21 cellular contexts compared by ENCODE assay signal in genomic region chr15:88949734-88950400, GRCh38. TPM values are rescaled to one million over a fixed set of nuclear protein-coding genes. Genes with fewer than 3 reads are reported as not detected.
A peak's percentile ranks its signal among the peaks of the same experiment; 100 is the strongest.
DNase-seq lines count a peak whose midpoint lies in the region; ATAC-seq and TF ChIP-seq lines count a peak whose summit lies in the region.
"Had no signal": no experiment of that assay in that cellular context is flagged by ENCODE, and none has a peak within 500 bp of the region (broad histone marks: within the 10 kb centered on the region; RNA-seq: fewer than 3 reads in every experiment).

No MANE protein-coding gene starts in this region.

- no peaks in the 10 kb centered on the region for H3K9me3 ChIP-seq in WERI-Rb-1 (ENCODE audit: severe bottlenecking)
- H3K9me3 ChIP-seq: pancreas had no signal

- H3K4me3 Mint-ChIP-seq in neural crest cell, result no peak overlapping the region
- H3K4me3 Mint-ChIP-seq: immature natural killer cell had no signal

- H3K27ac ChIP-seq in WERI-Rb-1, result no peak overlapping the region
- H3K27ac ChIP-seq: pancreas had no signal

- H3K36me3 Mint-ChIP-seq in neural crest cell (ENCODE audit: low read depth), result no peaks in the 10 kb centered on the region
- H3K36me3 Mint-ChIP-seq: immature natural killer cell had no signal

- H3K27me3 Mint-ChIP-seq in neural crest cell (ENCODE audit: low read depth), result no peaks in the 10 kb centered on the region

- ATAC-seq in GM18909 (IDR thresholded peaks at IDR 0.05; ENCODE audit: poor library complexity, unreplicated experiment) (peak; percentile 84), GM21737 (IDR thresholded peaks at IDR 0.05; ENCODE audit: unreplicated experiment) (peak; percentile 67), HG03139 (IDR thresholded peaks at IDR 0.05; ENCODE audit: unreplicated experiment) (peak; percentile 69)
- ATAC-seq: activated CD4-positive, CD25-positive, alpha-beta regulatory T cell treated with anti-CD3 and anti-CD28 coated beads, Interleukin-2, amount 50 U/mL, for 24 hours; pancreas had no signal

- H3K4me3 ChIP-seq in WERI-Rb-1 (ENCODE audit: low read depth, low read length), result no peak overlapping the region
- H3K4me3 ChIP-seq: pancreas had no signal

- DNase-seq in neural crest cell (ENCODE audit: low read depth, low spot score) (no peak), WERI-Rb-1 (no peak), pons (ENCODE audit: low spot score) (no peak), NOMO-1 treated with DMSO at 0.1 percent for 48 hours (lab: John Stamatoyannopoulos, UW; ENCODE audit: unreplicated experiment) (no peak)
- DNase-seq: activated effector memory CD4-positive, alpha-beta T cell treated with Interleukin-2 at 50 U/mL for 16 hours; AML-193; Calu3; central memory CD4-positive, alpha-beta T cell; effector CD4-positive, alpha-beta T cell; GOT3; immature natural killer cell; KBM-7; NCI-H1105; NCI-H2107; NCI-H526; pancreas; stimulated activated CD4-positive, alpha-beta T cell treated with anti-CD3 and anti-CD28 coated beads, Interleukin-4, amount 100 ng/mL, for 1 hour had no signal

- peaks cover 7% of the 10 kb centered on the region for H3K4me1 Mint-ChIP-seq in neural crest cell
- H3K4me1 Mint-ChIP-seq: immature natural killer cell had no signal

- H3K27me3 ChIP-seq in WERI-Rb-1 (ENCODE audit: insufficient read depth, low read depth, severe bottlenecking), result no peaks in the 10 kb centered on the region
- H3K27me3 ChIP-seq: pancreas had no signal

- TF ChIP-seq CTCF in neural crest cell (conservative IDR thresholded peaks at IDR 0.05) (no peak), WERI-Rb-1 (IDR thresholded peaks at IDR 0.05; ENCODE audit: low read depth, low read length) (no peak)

- no peaks in the 10 kb centered on the region for H3K36me3 ChIP-seq in WERI-Rb-1
- H3K36me3 ChIP-seq: pancreas had no signal

- H3K27ac Mint-ChIP-seq in neural crest cell (ENCODE audit: unreplicated experiment), result peak overlapping the region; percentile 78
- H3K27ac Mint-ChIP-seq: immature natural killer cell had no signal

- H3K9me3 Mint-ChIP-seq in neural crest cell, result no peaks in the 10 kb centered on the region
- H3K9me3 Mint-ChIP-seq: immature natural killer cell had no signal

RNA-seq across cellular contexts. Expression of gene MFGE8, which starts 36.7 kb away (rescaled TPM):
- 104 and 113 TPM in 2 replicates for total RNA-seq in neural crest cell

RNA-seq across cellular contexts. Expression of gene HAPLN3, which starts 54.5 kb away (rescaled TPM):
- 2.4 and 2.9 TPM in 2 replicates for total RNA-seq in neural crest cell
